In genomic region chr15:90932660-90932991, GRCh38 we compare ENCODE assay signal across 2 cellular contexts.
TF ChIP-seq lines count a peak whose summit lies in the region.

No MANE protein-coding gene starts in this region.

TF ChIP-seq in SK-N-SH, 30 proteins besides CTCF, POLR2A, EP300 and RAD21:
- TF ChIP-seq, protein P1, sequence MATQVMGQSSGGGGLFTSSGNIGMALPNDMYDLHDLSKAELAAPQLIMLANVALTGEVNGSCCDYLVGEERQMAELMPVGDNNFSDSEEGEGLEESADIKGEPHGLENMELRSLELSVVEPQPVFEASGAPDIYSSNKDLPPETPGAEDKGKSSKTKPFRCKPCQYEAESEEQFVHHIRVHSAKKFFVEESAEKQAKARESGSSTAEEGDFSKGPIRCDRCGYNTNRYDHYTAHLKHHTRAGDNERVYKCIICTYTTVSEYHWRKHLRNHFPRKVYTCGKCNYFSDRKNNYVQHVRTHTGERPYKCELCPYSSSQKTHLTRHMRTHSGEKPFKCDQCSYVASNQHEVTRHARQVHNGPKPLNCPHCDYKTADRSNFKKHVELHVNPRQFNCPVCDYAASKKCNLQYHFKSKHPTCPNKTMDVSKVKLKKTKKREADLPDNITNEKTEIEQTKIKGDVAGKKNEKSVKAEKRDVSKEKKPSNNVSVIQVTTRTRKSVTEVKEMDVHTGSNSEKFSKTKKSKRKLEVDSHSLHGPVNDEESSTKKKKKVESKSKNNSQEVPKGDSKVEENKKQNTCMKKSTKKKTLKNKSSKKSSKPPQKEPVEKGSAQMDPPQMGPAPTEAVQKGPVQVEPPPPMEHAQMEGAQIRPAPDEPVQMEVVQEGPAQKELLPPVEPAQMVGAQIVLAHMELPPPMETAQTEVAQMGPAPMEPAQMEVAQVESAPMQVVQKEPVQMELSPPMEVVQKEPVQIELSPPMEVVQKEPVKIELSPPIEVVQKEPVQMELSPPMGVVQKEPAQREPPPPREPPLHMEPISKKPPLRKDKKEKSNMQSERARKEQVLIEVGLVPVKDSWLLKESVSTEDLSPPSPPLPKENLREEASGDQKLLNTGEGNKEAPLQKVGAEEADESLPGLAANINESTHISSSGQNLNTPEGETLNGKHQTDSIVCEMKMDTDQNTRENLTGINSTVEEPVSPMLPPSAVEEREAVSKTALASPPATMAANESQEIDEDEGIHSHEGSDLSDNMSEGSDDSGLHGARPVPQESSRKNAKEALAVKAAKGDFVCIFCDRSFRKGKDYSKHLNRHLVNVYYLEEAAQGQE (IDR thresholded peaks at IDR 0.05; ENCODE audit: low read depth, low read length) = peak; percentile 81; the same call in 1 of the 2 replicates
- TF ChIP-seq, protein P2, sequence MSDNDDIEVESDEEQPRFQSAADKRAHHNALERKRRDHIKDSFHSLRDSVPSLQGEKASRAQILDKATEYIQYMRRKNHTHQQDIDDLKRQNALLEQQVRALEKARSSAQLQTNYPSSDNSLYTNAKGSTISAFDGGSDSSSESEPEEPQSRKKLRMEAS (IDR thresholded peaks at IDR 0.05; ENCODE audit: low read depth) = no peak
- no peak for TF ChIP-seq TEAD4 (IDR thresholded peaks at IDR 0.05; ENCODE audit: borderline replicate concordance, insufficient read depth)

TF ChIP-seq in SK-N-SH treated with all-trans-retinoic acid at 6 μM for 48 hours, 23 proteins besides CTCF, POLR2A, EP300 and RAD21 (continued from another document):
- TF ChIP-seq SNAI2 (CRISPR knock-in tag; IDR thresholded peaks at IDR 0.05) = no peak
